10 cellular contexts compared by ENCODE assay signal in genomic region chr1:17012775-17013501, GRCh38. TPM values are rescaled to one million over a fixed set of nuclear protein-coding genes. Genes with fewer than 3 reads are reported as not detected.
DNase-seq lines count a peak whose midpoint lies in the region; ATAC-seq and TF ChIP-seq lines count a peak whose summit lies in the region.
"Had no signal": no experiment of that assay in that cellular context is flagged by ENCODE, and none has a peak within 500 bp of the region (broad histone marks: within the 10 kb centered on the region; RNA-seq: fewer than 3 reads in every experiment).

No MANE protein-coding gene starts in this region.

- H3K27me3 ChIP-seq in GM23338 (ENCODE audit: insufficient read depth), result no peaks in the 10 kb centered on the region
- 0 out of 2 replicates have a peak, but pooled peaks cover 5% of the 10 kb centered on the region for H3K27me3 ChIP-seq in iPS-20b (ENCODE audit: insufficient read depth, low read length)
- H3K27me3 ChIP-seq in effector memory CD4-positive, alpha-beta T cell (replicated peaks; ENCODE audit: control insufficient read depth, insufficient read depth, low read length, poor library complexity, severe bottlenecking), result no peaks in the 10 kb centered on the region
- H3K27me3 ChIP-seq: transverse colon had no signal

- H4K20me1 ChIP-seq in GM23338 (replicated peaks; ENCODE audit: insufficient read depth), result peaks cover 8% of the 10 kb centered on the region

- in situ Hi-C loops in ACHN (cut with HindIII; ENCODE audit: low pct_ligation_motif_present, low pct_unique_long_range_greater_than_20kb, low sequenced_read_pairs), result no loop called here

- H3K4me1 Mint-ChIP-seq in GM23338 (peaks cover 64% of the 10 kb centered on the region), WTC11 (peaks cover 65% of the 10 kb centered on the region)

- no peak overlapping the region for H2AFZ ChIP-seq in GM23338

- no peaks in the 10 kb centered on the region for H3K9me3 Mint-ChIP-seq in GM23338
- no peaks in the 10 kb centered on the region for H3K9me3 Mint-ChIP-seq in WTC11

- H3K27me3 Mint-ChIP-seq in GM23338 (ENCODE audit: insufficient read depth, low read depth, poor library complexity), result peaks cover 27% of the 10 kb centered on the region
- H3K27me3 Mint-ChIP-seq in WTC11 (ENCODE audit: low read depth), result no peaks in the 10 kb centered on the region

- H3K27ac ChIP-seq in GM23338 (ENCODE audit: low read depth) (peak overlapping the region; percentile 76), iPS-20b (ENCODE audit: low read length) (no peak overlapping the region)
- no peak overlapping the region for H3K27ac ChIP-seq in effector memory CD4-positive, alpha-beta T cell (ENCODE audit: insufficient read depth, low read length, poor library complexity, severe bottlenecking)

- H3F3A ChIP-seq in GM23338 (replicated peaks; ENCODE audit: low read depth), result peaks cover 16% of the 10 kb centered on the region; the same call in 1 of the 2 replicates

- peak overlapping the region; percentile 93; the same call in 1 of the 2 replicates for H3K4me3 ChIP-seq in GM23338
- H3K4me3 ChIP-seq in iPS-20b (ENCODE audit: low read length), result peak overlapping the region; percentile 62
- no peak overlapping the region for H3K4me3 ChIP-seq in effector memory CD4-positive, alpha-beta T cell (ENCODE audit: insufficient read depth, low read depth, low read length, poor library complexity, severe bottlenecking)

- H3K4me3 Mint-ChIP-seq in GM23338 (peak overlapping the region; percentile 75), WTC11 (peak overlapping the region; percentile 73; the same call in 1 of the 2 replicates)

- peaks cover 9% of the 10 kb centered on the region for H3K79me2 ChIP-seq in GM23338 (replicated peaks; ENCODE audit: insufficient read depth)

- peaks cover 5% of the 10 kb centered on the region; the same call in 2 of the 3 replicates for H3K36me3 Mint-ChIP-seq in GM23338 (ENCODE audit: low read depth)
- peaks cover 4% of the 10 kb centered on the region for H3K36me3 Mint-ChIP-seq in WTC11

- H3K9me3 ChIP-seq in iPS-20b (ENCODE audit: insufficient read depth, low read depth, low read length), result no peaks in the 10 kb centered on the region
- no peaks in the 10 kb centered on the region for H3K9me3 ChIP-seq in effector memory CD4-positive, alpha-beta T cell (ENCODE audit: control insufficient read depth, low read length)
- H3K9me3 ChIP-seq: transverse colon had no signal

- H3K4me2 ChIP-seq in GM23338, result peak overlapping the region; percentile 80

- peak overlapping the region; percentile 20; the same call in 1 of the 2 replicates for H3K9ac ChIP-seq in iPS-20b (ENCODE audit: low read depth, low read length)

- no peaks in the 10 kb centered on the region for H3K9me2 ChIP-seq in GM23338 (ENCODE audit: insufficient read depth)

- ATAC-seq in GM23338, result peak; percentile 6
- ATAC-seq in WTC11, result no peak

- peak overlapping the region; percentile 31; the same call in 1 of the 2 replicates for H3K27ac Mint-ChIP-seq in GM23338
- H3K27ac Mint-ChIP-seq in WTC11, result peak overlapping the region; percentile 84

- peaks cover 45% of the 10 kb centered on the region for H3K4me1 ChIP-seq in GM23338 (ENCODE audit: insufficient read depth)
- peaks cover 37% of the 10 kb centered on the region for H3K4me1 ChIP-seq in iPS-20b (ENCODE audit: insufficient read depth, low read length)
- H3K4me1 ChIP-seq in effector memory CD4-positive, alpha-beta T cell (ENCODE audit: control insufficient read depth, insufficient read depth, low read length, poor library complexity, severe bottlenecking), result peaks cover 15% of the 10 kb centered on the region

- POLR2A ChIA-PET in WTC11 (lab: Charles Lee), result interaction anchor here (0.8 to 1.0 kb wide), 2 partner anchors 16 to 40 kb away, joined by 3 read pairs; no protein-coding TSS in a partner anchor

- CTCF ChIA-PET in WTC11 (lab: Charles Lee), result interaction anchor here (0.8 to 3.2 kb wide), 8 partner anchors 13 to 61 kb away, joined by 3 to 19 read pairs (median 5); no protein-coding TSS in a partner anchor

- H3K36me3 ChIP-seq in GM23338 (ENCODE audit: insufficient read depth) (no peaks in the 10 kb centered on the region), iPS-20b (ENCODE audit: insufficient read depth, low read depth, low read length) (0 out of 2 replicates have a peak, but pooled peaks cover 3% of the 10 kb centered on the region)
- H3K36me3 ChIP-seq in effector memory CD4-positive, alpha-beta T cell (ENCODE audit: control insufficient read depth, insufficient read depth, low read length), result no peaks in the 10 kb centered on the region
- H3K36me3 ChIP-seq: transverse colon had no signal

- DNase-seq in ACHN, result peak; percentile 78
- DNase-seq in GM23338 (ENCODE audit: low spot score), result peak; percentile 71
- peak; percentile 45 for DNase-seq in WTC11 (ENCODE audit: low spot score)
- DNase-seq in SK-N-DZ (ENCODE audit: low spot score), result no peak
- DNase-seq in SHP77 (lab: John Stamatoyannopoulos, UW), result no peak
- DNase-seq in NOMO-1 treated with dmso at 0.1 percent for 144 hours (lab: John Stamatoyannopoulos, UW; ENCODE audit: unreplicated experiment), result no peak
- no peak for DNase-seq in effector memory CD4-positive, alpha-beta T cell
- DNase-seq: NCI-H748 treated with DMSO at 0.1 percent for 48 hours had no signal

- TF ChIP-seq CTCF in GM23338 (conservative IDR thresholded peaks at IDR 0.05; ENCODE audit: low read depth in 2 of 2) (no peak), WTC11 (IDR thresholded peaks at IDR 0.05) (no peak)

TF ChIP-seq in GM23338, 12 proteins besides CTCF, POLR2A, EP300 and RAD21 (continues in another document):
- no peak for TF ChIP-seq JUNB (IDR thresholded peaks at IDR 0.05; ENCODE audit: unreplicated experiment)
- no peak for TF ChIP-seq EZH2phosphoT487 (IDR thresholded peaks at IDR 0.05; ENCODE audit: unreplicated experiment)
- no peak for TF ChIP-seq NANOG (IDR thresholded peaks at IDR 0.05; ENCODE audit: borderline replicate concordance)
- no peak for TF ChIP-seq POLR2AphosphoS5 (IDR thresholded peaks at IDR 0.05; ENCODE audit: low read depth)
- TF ChIP-seq ETS1 (IDR thresholded peaks at IDR 0.05), result no peak
- no peak for TF ChIP-seq EZH2 (IDR thresholded peaks at IDR 0.05; ENCODE audit: low read depth, unreplicated experiment)

TF ChIP-seq in WTC11, 78 proteins besides CTCF, POLR2A, EP300 and RAD21 (continues in another document):
- no peak for TF ChIP-seq CDX4 (CRISPR knock-in tag; IDR thresholded peaks at IDR 0.05; ENCODE audit: borderline replicate concordance)
- TF ChIP-seq ZNF416 (CRISPR knock-in tag; IDR thresholded peaks at IDR 0.05), result no peak
- TF ChIP-seq ESRRA (CRISPR knock-in tag; IDR thresholded peaks at IDR 0.05; ENCODE audit: borderline replicate concordance), result no peak
- TF ChIP-seq JUN (CRISPR knock-in tag; IDR thresholded peaks at IDR 0.05), result no peak
- no peak for TF ChIP-seq ZNF263 (CRISPR knock-in tag; IDR thresholded peaks at IDR 0.05; ENCODE audit: low read depth)
- TF ChIP-seq ZNF281 (CRISPR knock-in tag; IDR thresholded peaks at IDR 0.05), result no peak
- TF ChIP-seq USF2 (CRISPR knock-in tag; IDR thresholded peaks at IDR 0.05), result peak; percentile 61

RNA-seq across cellular contexts. Expression of gene ATP13A2, which starts 1.2 kb away (rescaled TPM):
- total RNA-seq in GM23338 (2014; rRNA removed; shearing (Covaris generic)), result 83.3 and 87.7 TPM in 2 replicates
- polyA plus RNA-seq in GM23338 (2016; fragmentation: Nextera tagmentation; extraction: Ambion mirVana), result 30.1 and 31.8 TPM in 2 replicates
- total RNA-seq in WTC11 (2021), result 84.8 to 95.9 TPM (median 93.1 TPM) in 3 replicates
- polyA plus RNA-seq in SK-N-DZ (2014; cell fraction: cytosol; rRNA removed), result 17.9 and 22.6 TPM in 2 replicates
- 18.5 and 23.5 TPM in 2 replicates for polyA plus RNA-seq in SK-N-DZ (2014; cell fraction: nucleus; rRNA removed)

RNA-seq across cellular contexts. Expression of gene MFAP2, which starts 32.5 kb away (rescaled TPM):
- total RNA-seq in GM23338 (2014; rRNA removed; shearing (Covaris generic)), result 107 and 129 TPM in 2 replicates
- polyA plus RNA-seq in GM23338 (2016; fragmentation: Nextera tagmentation; extraction: Ambion mirVana), result 255 TPM in 2 replicates
- total RNA-seq in WTC11 (2021), result 136 to 144 TPM (median 141 TPM) in 3 replicates
- 29.0 and 36.0 TPM in 2 replicates for polyA plus RNA-seq in SK-N-DZ (2014; cell fraction: cytosol; rRNA removed)
- polyA plus RNA-seq in SK-N-DZ (2014; cell fraction: nucleus; rRNA removed), result 59.3 and 60.8 TPM in 2 replicates

RNA-seq across cellular contexts. Expression of gene SDHB, which starts 40.9 kb away (rescaled TPM):
- 72.8 and 105 TPM in 2 replicates for total RNA-seq in GM23338 (2014; rRNA removed; shearing (Covaris generic))
- 112 and 121 TPM in 2 replicates for polyA plus RNA-seq in GM23338 (2016; fragmentation: Nextera tagmentation; extraction: Ambion mirVana)
- 81.5 to 90.1 TPM (median 89.5 TPM) in 3 replicates for total RNA-seq in WTC11 (2021)
- polyA plus RNA-seq in SK-N-DZ (2014; cell fraction: cytosol; rRNA removed), result 201 and 208 TPM in 2 replicates
- 126 and 129 TPM in 2 replicates for polyA plus RNA-seq in SK-N-DZ (2014; cell fraction: nucleus; rRNA removed)

Comparison
In these comparisons a context has a peak if more than half of its experiments do, and no peak if none do; other contexts are left out.
1. DNase-seq: peak in ACHN (single experiment), GM23338 (single experiment) and WTC11 (single experiment); none in SK-N-DZ (single experiment), SHP77 (0 of 2), NOMO-1 treated with dmso at 0.1 percent for 144 hours (single experiment) and effector memory CD4-positive, alpha-beta T cell (0 of 3).